Comparison of ENCODE assay signal across 8 cellular contexts in genomic region chr17:17641621-17642409, GRCh38. TPM values are rescaled to one million over a fixed set of nuclear protein-coding genes. Genes with fewer than 3 reads are reported as not detected.
DNase-seq lines count a peak whose midpoint lies in the region; ATAC-seq and TF ChIP-seq lines count a peak whose summit lies in the region.

No MANE protein-coding gene starts in this region.

- no peak overlapping the region for H3K4me3 Mint-ChIP-seq in activated naive CD8-positive, alpha-beta T cell treated with anti-CD3 and anti-CD28 coated beads for 36 hours

- no peaks in the 10 kb centered on the region for H3K27me3 ChIP-seq in SU-DHL-6 (ENCODE audit: low read length)
- H3K27me3 ChIP-seq in cardiac muscle cell, result no peaks in the 10 kb centered on the region

- no peaks in the 10 kb centered on the region for H3K4me1 Mint-ChIP-seq in activated naive CD8-positive, alpha-beta T cell treated with anti-CD3 and anti-CD28 coated beads for 36 hours

- H3K9me3 Mint-ChIP-seq in activated naive CD8-positive, alpha-beta T cell treated with anti-CD3 and anti-CD28 coated beads for 36 hours, result peaks cover 2% of the 10 kb centered on the region

- no peak for ATAC-seq in GM21619 (IDR thresholded peaks at IDR 0.05; ENCODE audit: unreplicated experiment)

- intact Hi-C loops in posterior vena cava (cut with DNase I), result loop anchor here (1.0 to 10.0 kb wide), 3 partner anchors 147 to 289 kb away; partner anchors contain the start of gene RASD1 (in 1 of the 2)

- H3K27ac ChIP-seq in SU-DHL-6 (ENCODE audit: low read depth, low read length), result no peak overlapping the region
- no peak overlapping the region for H3K27ac ChIP-seq in cardiac muscle cell

- H3K36me3 Mint-ChIP-seq in activated naive CD8-positive, alpha-beta T cell treated with anti-CD3 and anti-CD28 coated beads for 36 hours, result no peaks in the 10 kb centered on the region

- H3K79me2 ChIP-seq in SU-DHL-6 (ENCODE audit: insufficient read depth, low read length), result no peaks in the 10 kb centered on the region

- H3K4me3 ChIP-seq in SU-DHL-6 (ENCODE audit: insufficient read depth, low read length, poor library complexity, severe bottlenecking) (no peak overlapping the region), cardiac muscle cell (no peak overlapping the region)

- H3K9me3 ChIP-seq in SU-DHL-6 (ENCODE audit: insufficient read depth, low read length) (no peaks in the 10 kb centered on the region), cardiac muscle cell (ENCODE audit: low read depth) (no peaks in the 10 kb centered on the region)

- no peak overlapping the region for H3K27ac Mint-ChIP-seq in activated naive CD8-positive, alpha-beta T cell treated with anti-CD3 and anti-CD28 coated beads for 36 hours

- peaks cover 3% of the 10 kb centered on the region for H3K27me3 Mint-ChIP-seq in activated naive CD8-positive, alpha-beta T cell treated with anti-CD3 and anti-CD28 coated beads for 36 hours

- no peaks in the 10 kb centered on the region for H3F3A ChIP-seq in SU-DHL-6 (ENCODE audit: insufficient read depth)

- no peak overlapping the region for H3K9ac ChIP-seq in SU-DHL-6 (ENCODE audit: low read length)

- H2AFZ ChIP-seq in SU-DHL-6 (ENCODE audit: low read depth, low read length, severe bottlenecking), result no peak overlapping the region

- H3K36me3 ChIP-seq in SU-DHL-6 (ENCODE audit: low read length) (no peaks in the 10 kb centered on the region), cardiac muscle cell (no peaks in the 10 kb centered on the region)

- TF ChIP-seq CTCF in GM12801 (IDR thresholded peaks at IDR 0.05; ENCODE audit: extremely low read depth, insufficient read length) (peak; percentile 1), SU-DHL-6 (IDR thresholded peaks at IDR 0.05; ENCODE audit: insufficient read depth, low read length, poor library complexity, severe bottlenecking) (peak; percentile 86), cardiac muscle cell (IDR thresholded peaks at IDR 0.05; ENCODE audit: low read depth, low read length) (peak; percentile 84)

- DNase-seq in NCI-H128 (lab: John Stamatoyannopoulos, UW; ENCODE audit: unreplicated experiment) (peak; percentile 23), cardiac muscle cell (ENCODE audit: low read depth in 1 of 2, low spot score in 1 of 2) (peak; percentile 85 to 89), posterior vena cava (ENCODE audit: low spot score) (peak; percentile 89), ureter (ENCODE audit: low spot score) (peak; percentile 84)
- DNase-seq in activated naive CD8-positive, alpha-beta T cell treated with anti-CD3 and anti-CD28 coated beads for 36 hours, result peak; percentile 71

- no peaks in the 10 kb centered on the region for H3K9me2 ChIP-seq in SU-DHL-6 (replicated peaks; ENCODE audit: insufficient read depth, low read length)

- no peaks in the 10 kb centered on the region for H4K20me1 ChIP-seq in SU-DHL-6 (ENCODE audit: low read depth, low read length)

- H3K4me2 ChIP-seq in SU-DHL-6 (ENCODE audit: low read depth, low read length, poor library complexity, severe bottlenecking), result no peak overlapping the region

- no peaks in the 10 kb centered on the region for H3K4me1 ChIP-seq in cardiac muscle cell (ENCODE audit: low read depth)

RNA-seq across cellular contexts. Expression of gene RAI1, which starts 39.4 kb away (rescaled TPM):
- 10 to 100 TPM; 19.6 to 21.1 TPM for total RNA-seq in activated naive CD8-positive, alpha-beta T cell treated with anti-CD3 and anti-CD28 coated beads for 36 hours
- 29.7 and 46.2 TPM in 2 replicates for total RNA-seq in cardiac muscle cell
- polyA plus RNA-seq in cardiac muscle cell, result 19.9 and 20.2 TPM in 2 replicates
- 10 to 100 TPM; 25.6 to 36.5 TPM for total RNA-seq in posterior vena cava
- total RNA-seq in ureter, result 117 TPM

RNA-seq across cellular contexts. Expression of gene PEMT, which starts 50.3 kb away (rescaled TPM):
- total RNA-seq in activated naive CD8-positive, alpha-beta T cell treated with anti-CD3 and anti-CD28 coated beads for 36 hours, result 10 to 100 TPM; 34.0 to 40.0 TPM
- 126 and 196 TPM in 2 replicates for total RNA-seq in cardiac muscle cell
- polyA plus RNA-seq in cardiac muscle cell, result 135 and 141 TPM in 2 replicates
- 10 to 100 TPM; 25.6 to 26.0 TPM for total RNA-seq in posterior vena cava
- total RNA-seq in ureter, result 53.6 TPM

Comparison
In these comparisons a context has a peak if more than half of its experiments do, and no peak if none do; other contexts are left out.
1. CTCF ChIP-seq: peak in every context shown above with its lines; median percentile 86 in SU-DHL-6; 84 in cardiac muscle cell; 1 in GM12801.
2. DNase-seq: peak in every context shown above with its lines; median percentile 89 in posterior vena cava; 87 in cardiac muscle cell; 84 in ureter; 71 in activated naive CD8-positive, alpha-beta T cell treated with anti-CD3 and anti-CD28 coated beads for 36 hours; 23 in NCI-H128.